In genomic region chr13:41944635-41945401, GRCh38 we compare ENCODE assay signal across 1 cellular context.
A peak's percentile ranks its signal among the peaks of the same experiment; 100 is the strongest.
TF ChIP-seq lines count a peak whose summit lies in the region.

No MANE protein-coding gene starts in this region.

TF ChIP-seq in HepG2, 621 proteins besides CTCF, POLR2A, EP300 and RAD21 (continued from another document):
- no peak for TF ChIP-seq ZBTB14 (CRISPR knock-in tag; IDR thresholded peaks at IDR 0.05)
- TF ChIP-seq TOPORS (CRISPR knock-in tag; IDR thresholded peaks at IDR 0.05) = no peak
- no peak for TF ChIP-seq ATF1 (CRISPR knock-in tag; IDR thresholded peaks at IDR 0.05)
- no peak for TF ChIP-seq AHR (CRISPR knock-in tag; IDR thresholded peaks at IDR 0.05)
- 0 out of 2 replicates have a peak, but pooled peaks have one; percentile 32 for TF ChIP-seq PAXIP1 (CRISPR knock-in tag; conservative IDR thresholded peaks at IDR 0.05)
- no peak for TF ChIP-seq JARID2 (CRISPR knock-in tag; IDR thresholded peaks at IDR 0.05; ENCODE audit: insufficient replicate concordance)
- TF ChIP-seq ZNF12 (CRISPR knock-in tag; IDR thresholded peaks at IDR 0.05) = no peak
- no peak for TF ChIP-seq GABPB1 (CRISPR knock-in tag; IDR thresholded peaks at IDR 0.05)
- no peak for TF ChIP-seq ZNF230 (CRISPR knock-in tag; IDR thresholded peaks at IDR 0.05)
- TF ChIP-seq ZNF337 (CRISPR knock-in tag; IDR thresholded peaks at IDR 0.05; ENCODE audit: borderline replicate concordance, low read depth) = no peak
- no peak for TF ChIP-seq ZNF549 (CRISPR knock-in tag; IDR thresholded peaks at IDR 0.05)
- no peak for TF ChIP-seq TBL1XR1 (IDR thresholded peaks at IDR 0.05; ENCODE audit: borderline replicate concordance, low read length, partially characterized antibody)
- TF ChIP-seq ZNF746 (CRISPR knock-in tag; IDR thresholded peaks at IDR 0.05) = no peak
- peak; percentile 39; the same call in 1 of the 2 replicates for TF ChIP-seq AHDC1 (CRISPR knock-in tag; IDR thresholded peaks at IDR 0.05; ENCODE audit: borderline replicate concordance)
- TF ChIP-seq TCF7 (IDR thresholded peaks at IDR 0.05; ENCODE audit: low read depth) = peak; percentile 68
- TF ChIP-seq RARA (CRISPR knock-in tag; IDR thresholded peaks at IDR 0.05) = 0 out of 2 replicates have a peak, but pooled peaks have one; percentile 11
- no peak for TF ChIP-seq GATAD1 (CRISPR knock-in tag; IDR thresholded peaks at IDR 0.05)
- TF ChIP-seq SIX4 (CRISPR knock-in tag; IDR thresholded peaks at IDR 0.05) = no peak
- TF ChIP-seq TCF7L2 (IDR thresholded peaks at IDR 0.05; ENCODE audit: low read depth, low read length) = no peak
- no peak for TF ChIP-seq ZNF780A (CRISPR knock-in tag; IDR thresholded peaks at IDR 0.05)
- TF ChIP-seq KAT8 (CRISPR knock-in tag; IDR thresholded peaks at IDR 0.05) = 0 out of 2 replicates have a peak, but pooled peaks have one; percentile 15
- TF ChIP-seq REL (CRISPR knock-in tag; conservative IDR thresholded peaks at IDR 0.05) = no peak
- TF ChIP-seq NCOR1 (IDR thresholded peaks at IDR 0.05; ENCODE audit: borderline replicate concordance, low read length) = no peak
- TF ChIP-seq MEIS2 (CRISPR knock-in tag; IDR thresholded peaks at IDR 0.05) = no peak
- no peak for TF ChIP-seq SOX13 (IDR thresholded peaks at IDR 0.05)
- TF ChIP-seq SOX13 (CRISPR knock-in tag; conservative IDR thresholded peaks at IDR 0.05 in 1 of 2, IDR thresholded peaks at IDR 0.05 in 1 of 2) = peak in 1 of 2 experiments; percentile 83; a peak in 2 of 4 replicates
- TF ChIP-seq ZNF773 (CRISPR knock-in tag; IDR thresholded peaks at IDR 0.05; ENCODE audit: borderline replicate concordance) = no peak
- TF ChIP-seq SALL2 (CRISPR knock-in tag; IDR thresholded peaks at IDR 0.05) = no peak
- TF ChIP-seq NR3C1 (CRISPR knock-in tag; IDR thresholded peaks at IDR 0.05) = no peak
- TF ChIP-seq JDP2 (CRISPR knock-in tag; IDR thresholded peaks at IDR 0.05; ENCODE audit: borderline replicate concordance) = no peak
- no peak for TF ChIP-seq GFI1 (CRISPR knock-in tag; IDR thresholded peaks at IDR 0.05; ENCODE audit: borderline replicate concordance)
- TF ChIP-seq KLF15 (CRISPR knock-in tag; IDR thresholded peaks at IDR 0.05; ENCODE audit: borderline replicate concordance) = no peak
- no peak for TF ChIP-seq ZNF552 (CRISPR knock-in tag; IDR thresholded peaks at IDR 0.05; ENCODE audit: borderline replicate concordance)
- no peak for TF ChIP-seq MLX (CRISPR knock-in tag; IDR thresholded peaks at IDR 0.05)
- 0 out of 2 replicates have a peak, but pooled peaks have one; percentile 10 for TF ChIP-seq THAP11 (CRISPR knock-in tag; IDR thresholded peaks at IDR 0.05)
- no peak for TF ChIP-seq ZKSCAN5 (CRISPR knock-in tag; IDR thresholded peaks at IDR 0.05)
- no peak for TF ChIP-seq SOX6 (IDR thresholded peaks at IDR 0.05)
- peak; percentile 27 for TF ChIP-seq SOX6 (CRISPR knock-in tag; IDR thresholded peaks at IDR 0.05)
- 0 out of 2 replicates have a peak, but pooled peaks have one; percentile 36 for TF ChIP-seq HDAC2 (CRISPR knock-in tag; IDR thresholded peaks at IDR 0.05)
- TF ChIP-seq ZEB1 (IDR thresholded peaks at IDR 0.05; ENCODE audit: insufficient replicate concordance, low read depth) = no peak
- TF ChIP-seq U2AF1 (optimal IDR thresholded peaks at IDR 0.05; ENCODE audit: low read depth, low read length) = no peak
- TF ChIP-seq PHF8 (CRISPR knock-in tag; IDR thresholded peaks at IDR 0.05) = no peak
- no peak for TF ChIP-seq ZBTB10 (CRISPR knock-in tag; IDR thresholded peaks at IDR 0.05; ENCODE audit: borderline replicate concordance)
- no peak for TF ChIP-seq ZNF143 (CRISPR knock-in tag; IDR thresholded peaks at IDR 0.05)
- no peak for TF ChIP-seq ZNF441 (CRISPR knock-in tag; IDR thresholded peaks at IDR 0.05; ENCODE audit: borderline replicate concordance)
- no peak for TF ChIP-seq ZBTB1 (CRISPR knock-in tag; IDR thresholded peaks at IDR 0.05; ENCODE audit: borderline replicate concordance)
- TF ChIP-seq NCOA2 (CRISPR knock-in tag; IDR thresholded peaks at IDR 0.05) = peak; percentile 57; the same call in 1 of the 2 replicates
TF ChIP-seq in HepG2: peak in this region for 33.
